20 cellular contexts compared by ENCODE assay signal in the genomic region with DNA sequence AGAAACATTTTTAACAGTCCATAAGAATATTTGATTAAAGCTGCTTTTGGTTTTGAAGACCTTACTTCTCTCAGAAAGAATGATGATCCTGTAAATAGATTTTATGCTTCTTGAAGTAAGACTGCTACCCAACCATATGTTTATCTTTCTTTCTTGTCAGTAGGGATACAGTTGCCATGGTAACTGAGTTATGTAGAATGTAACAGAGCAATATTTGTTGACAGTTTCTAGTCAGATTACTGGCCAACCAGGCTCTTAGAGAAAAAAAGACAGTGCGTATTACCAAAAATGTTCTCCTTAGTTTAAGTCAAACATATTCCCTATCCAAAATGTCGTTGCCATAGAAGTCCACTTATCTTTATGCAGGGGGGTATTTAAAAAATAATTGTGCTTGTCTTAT.
DNase-seq lines count a peak whose midpoint lies in the region; ATAC-seq, FAIRE-seq and TF ChIP-seq lines count a peak whose summit lies in the region.
"Had no signal": no experiment of that assay in that cellular context is flagged by ENCODE, and none has a peak within 500 bp of the region (broad histone marks: within the 10 kb centered on the region; RNA-seq: fewer than 3 reads in every experiment).

No MANE protein-coding gene starts in this region.

- no peak for TF ChIP-seq RAD21 in HepG2 (CRISPR knock-in tag; IDR thresholded peaks at IDR 0.05)

- no peak overlapping the region for H3K4me2 ChIP-seq in HepG2 (ENCODE audit: low read depth, low read length)
- H3K4me2 ChIP-seq: A549; BLaER1 treated with 17β-estradiol and CSF1 and Interleukin-3, amounts not matched to agents 10 nM and 100 nM had no signal

- TF ChIP-seq POLR2A in HepG2 (IDR thresholded peaks at IDR 0.05; ENCODE audit: insufficient read depth in 1 of 2, low read depth in 2 of 2, low read length in 2 of 2) (no peak), right lobe of liver (IDR thresholded peaks at IDR 0.05) (no peak)

- TF ChIP-seq CTCF in HepG2 (CRISPR knock-in tag; IDR thresholded peaks at IDR 0.05) (no peak), right lobe of liver (IDR thresholded peaks at IDR 0.05) (no peak), colonic mucosa (IDR thresholded peaks at IDR 0.05) (no peak)

- H3K27ac ChIP-seq in HepG2 (ENCODE audit: extremely low read length, insufficient read depth, low read length) (no peak overlapping the region), right lobe of liver (no peak overlapping the region), colonic mucosa (no peak overlapping the region)
- H3K27ac ChIP-seq: 22Rv1; A549; BLaER1 treated with 17β-estradiol and CSF1 and Interleukin-3, amounts not matched to agents 10 nM and 100 nM; C4-2B had no signal

- H3K4me1 ChIP-seq in HepG2 (ENCODE audit: insufficient read depth, low read length): no peaks in the 10 kb centered on the region
- H3K4me1 ChIP-seq in right lobe of liver: no peaks in the 10 kb centered on the region
- no peaks in the 10 kb centered on the region for H3K4me1 ChIP-seq in colonic mucosa
- H3K4me1 ChIP-seq: A549; BLaER1 treated with 17β-estradiol and CSF1 and Interleukin-3, amounts not matched to agents 10 nM and 100 nM; Caco-2 had no signal

- intact Hi-C loops in HepG2 (cut with micrococcal nuclease; ENCODE audit: unreplicated experiment): no loop called here
- intact Hi-C loops in right lobe of liver (cut with DNase I): no loop called here
- intact Hi-C loops in colonic mucosa (cut with DNase I): no loop called here

- in situ Hi-C loops in HepG2 (cut with HindIII; ENCODE audit: extremely low pct_ligation_motif_present, low pct_unique_long_range_greater_than_20kb): no loop called here

- DNase-seq in DMS53 (lab: John Stamatoyannopoulos, UW) (peak; percentile 30), DMS53 treated with DMSO at 0.1 percent for 48 hours (lab: John Stamatoyannopoulos, UW; ENCODE audit: unreplicated experiment) (no peak), HepG2 (ENCODE audit: low spot score) (no peak), right lobe of liver (no peak), colonic mucosa (no peak)
- DNase-seq: AML-193; Caco-2; Calu3; CD4-positive, alpha-beta T cell; CD8-positive, alpha-beta T cell; DMS79 treated with DMSO at 0.1 percent for 48 hours; GF-D8 had no signal

- H3K9me3 ChIP-seq in HepG2 (ENCODE audit: low read length): no peaks in the 10 kb centered on the region; the same call in 1 of the 2 replicates
- H3K9me3 ChIP-seq in right lobe of liver: no peaks in the 10 kb centered on the region
- H3K9me3 ChIP-seq in colonic mucosa: no peaks in the 10 kb centered on the region
- H3K9me3 ChIP-seq: A549; BLaER1 treated with 17β-estradiol and CSF1 and Interleukin-3, amounts not matched to agents 10 nM and 100 nM; Caco-2 had no signal

- no peaks in the 10 kb centered on the region for H3K27me3 ChIP-seq in HepG2 (ENCODE audit: control insufficient read depth in 1 of 2, insufficient read depth in 2 of 2, low read length in 2 of 2)
- no peaks in the 10 kb centered on the region for H3K27me3 ChIP-seq in right lobe of liver
- H3K27me3 ChIP-seq in colonic mucosa: no peaks in the 10 kb centered on the region

- no peak overlapping the region for H3K9ac ChIP-seq in HepG2 (ENCODE audit: insufficient read depth, low read depth, low read length)
- H3K9ac ChIP-seq in colonic mucosa (ENCODE audit: low read depth in 2 of 2, low read length in 2 of 2): no peak overlapping the region
- H3K9ac ChIP-seq: BLaER1 treated with 17β-estradiol and CSF1 and Interleukin-3, amounts not matched to agents 10 nM and 100 nM had no signal

- CTCF ChIA-PET in HepG2 (lab: Yijun Ruan, JAX; ENCODE audit: low intra/inter-chr PET ratio, low total read pairs): no interaction called here

- no peak overlapping the region for H2AFZ ChIP-seq in HepG2 (ENCODE audit: low read length)

- no peaks in the 10 kb centered on the region for H3K79me2 ChIP-seq in HepG2 (ENCODE audit: insufficient read depth, low read length)

- FAIRE-seq in HepG2 (lab: Jason Lieb, UNC): no peak
- FAIRE-seq: A549, D721Med, G401.6, GM12891, GM19239 had no signal

- H4K20me1 ChIP-seq in HepG2 (ENCODE audit: insufficient read depth, low read length): no peaks in the 10 kb centered on the region
- H4K20me1 ChIP-seq: BLaER1 treated with 17β-estradiol and CSF1 and Interleukin-3, amounts not matched to agents 10 nM and 100 nM had no signal

- no TSS peak for BruUV-seq in HepG2 (replicated peaks; lab: Mats Ljungman, UMichigan)

- H3K4me3 ChIP-seq in HepG2 (replicated peaks in 1 of 3; ENCODE audit: insufficient read depth in 1 of 3, low read depth in 2 of 3, low read length in 3 of 3) (no peak overlapping the region), right lobe of liver (no peak overlapping the region), colonic mucosa (no peak overlapping the region)
- H3K4me3 ChIP-seq: A549; BLaER1 treated with 17β-estradiol and CSF1 and Interleukin-3, amounts not matched to agents 10 nM and 100 nM had no signal

- TF ChIP-seq EP300 in HepG2 (IDR thresholded peaks at IDR 0.05; ENCODE audit: low read depth in 2 of 2, low read length in 2 of 2): no peak
- no peak for TF ChIP-seq EP300 in HepG2 (CRISPR knock-in tag; IDR thresholded peaks at IDR 0.05; ENCODE audit: borderline replicate concordance)

- H3K36me3 ChIP-seq in HepG2 (replicated peaks in 1 of 2; ENCODE audit: control insufficient read depth in 1 of 2, insufficient read depth in 2 of 2, low read length in 2 of 2) (no peaks in the 10 kb centered on the region), right lobe of liver (no peaks in the 10 kb centered on the region), colonic mucosa (no peaks in the 10 kb centered on the region)
- H3K36me3 ChIP-seq: BLaER1 treated with 17β-estradiol and CSF1 and Interleukin-3, amounts not matched to agents 10 nM and 100 nM had no signal

- no peak for ATAC-seq in HepG2
- no peak for ATAC-seq in right lobe of liver
- ATAC-seq: A549; CD8-positive, alpha-beta T cell had no signal

- POLR2A ChIA-PET in HepG2 (lab: Yijun Ruan, JAX): no interaction called here

- WGBS in HepG2 (ENCODE audit: low lambda C conversion rate): 6% methylated on average over 2 of the region's 2 CpGs
- 50% methylated on average over 2 of the region's 2 CpGs for WGBS in right lobe of liver (ENCODE audit: insufficient coverage, low coverage, low lambda C conversion rate, missing lambda C conversion rate)

TF ChIP-seq in HepG2, 621 proteins besides CTCF, POLR2A, EP300 and RAD21:
- TF ChIP-seq, protein P1, sequence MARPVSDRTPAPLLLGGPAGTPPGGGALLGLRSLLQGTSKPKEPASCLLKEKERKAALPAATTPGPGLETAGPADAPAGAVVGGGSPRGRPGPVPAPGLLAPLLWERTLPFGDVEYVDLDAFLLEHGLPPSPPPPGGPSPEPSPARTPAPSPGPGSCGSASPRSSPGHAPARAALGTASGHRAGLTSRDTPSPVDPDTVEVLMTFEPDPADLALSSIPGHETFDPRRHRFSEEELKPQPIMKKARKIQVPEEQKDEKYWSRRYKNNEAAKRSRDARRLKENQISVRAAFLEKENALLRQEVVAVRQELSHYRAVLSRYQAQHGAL (CRISPR knock-in tag; IDR thresholded peaks at IDR 0.05; ENCODE audit: not compliant biosample characterization): no peak
- peak; percentile 11; the same call in 1 of the 2 replicates for TF ChIP-seq RFX1 (IDR thresholded peaks at IDR 0.05)
